33 cellular contexts compared by ENCODE assay signal in genomic region chr1:152252157-152252556, GRCh38. TPM values are rescaled to one million over a fixed set of nuclear protein-coding genes. Genes with fewer than 3 reads are reported as not detected.
DNase-seq lines count a peak whose midpoint lies in the region; TF ChIP-seq lines count a peak whose summit lies in the region.
"Had no signal": no experiment of that assay in that cellular context is flagged by ENCODE, and none has a peak within 500 bp of the region (broad histone marks: within the 10 kb centered on the region; RNA-seq: fewer than 3 reads in every experiment).

No MANE protein-coding gene starts in this region.

- no peaks in the 10 kb centered on the region for H3K4me1 ChIP-seq in BE2C
- H3K4me1 ChIP-seq: adrenal gland, pancreas, Peyer's patch, right atrium auricular region, spleen had no signal

- H3K9me3 Mint-ChIP-seq in endothelial cell (ENCODE audit: unreplicated experiment), result no peaks in the 10 kb centered on the region
- H3K9me3 Mint-ChIP-seq: activated T-cell treated with anti-CD3 and anti-CD28 coated beads, Interleukin-2, amount 50 U/mL, for 24 hours; T-helper 1 cell treated with Interleukin-12 subunit alpha and Interleukin-12 subunit beta and Interleukin-4 antibody, amounts not matched to agents 30 μg/mL and 1 μg/mL, for 36 hours had no signal

- no peaks in the 10 kb centered on the region for H3K36me3 Mint-ChIP-seq in endothelial cell (ENCODE audit: low read depth, unreplicated experiment)
- H3K36me3 Mint-ChIP-seq: stimulated activated memory B cell treated with anti-CD40 and anti-IgM and Interleukin-4, amounts not matched to agents 10 μg/mL and 1 μg/mL and 100 μg/mL, for 72 hours had no signal

- H3K4me3 Mint-ChIP-seq in endothelial cell (ENCODE audit: unreplicated experiment), result no peak overlapping the region
- H3K4me3 Mint-ChIP-seq: activated CD4-positive, alpha-beta T cell treated with anti-CD3 and anti-CD28 coated beads for 36 hours; activated T-cell treated with anti-CD3 and anti-CD28 coated beads, Interleukin-2, amount 50 U/mL, for 24 hours; nephron progenitor cell; stimulated activated memory B cell treated with anti-CD40 and anti-IgM and Interleukin-4, amounts not matched to agents 10 μg/mL and 1 μg/mL and 100 μg/mL, for 72 hours; T-helper 1 cell treated with Interleukin-12 subunit alpha and Interleukin-12 subunit beta and Interleukin-4 antibody, amounts not matched to agents 30 μg/mL and 1 μg/mL, for 36 hours had no signal

- POLR2A ChIA-PET in RWPE1 (lab: Yijun Ruan, JAX; ENCODE audit: low non-redundant PET), result no interaction called here

- no peaks in the 10 kb centered on the region for H3K4me1 Mint-ChIP-seq in endothelial cell (ENCODE audit: unreplicated experiment)
- H3K4me1 Mint-ChIP-seq: activated CD4-positive, alpha-beta T cell treated with anti-CD3 and anti-CD28 coated beads for 36 hours; nephron progenitor cell; stimulated activated memory B cell treated with anti-CD40 and anti-IgM and Interleukin-4, amounts not matched to agents 10 μg/mL and 1 μg/mL and 100 μg/mL, for 72 hours had no signal

- CTCF ChIA-PET in RWPE1 (lab: Yijun Ruan, JAX), result interaction anchor here (0.6 kb wide), 1 partner anchor 206 kb away, joined by 3 read pairs; no protein-coding TSS in a partner anchor

- H3K9me3 ChIP-seq in BE2C, result no peaks in the 10 kb centered on the region
- H3K9me3 ChIP-seq: pancreas, Peyer's patch, right atrium auricular region, suprapubic skin had no signal

- DNase-seq in ELR (ENCODE audit: low read depth) (peak; percentile 17), RWPE1 (ENCODE audit: low spot score) (peak; percentile 37), epithelial cell of esophagus (ENCODE audit: low read depth) (peak; percentile 89), kidney tubule cell (ENCODE audit: low spot score) (peak; percentile 39), endothelial cell (ENCODE audit: low spot score) (no peak), HCEC 1CT (no peak), ecto neural progenitor cell (ENCODE audit: low spot score) (no peak), BE2C (no peak)
- DNase-seq: activated CD4-positive, alpha-beta T cell treated with anti-CD3 and anti-CD28 coated beads for 36 hours; activated naive CD4-positive, alpha-beta T cell; activated T-cell treated with anti-CD3 and anti-CD28 coated beads, Interleukin-2, amount 50 U/mL, for 24 hours; C1 segment of cervical spinal cord; islet precursor cell; mucosa of descending colon; NCI-H1417 treated with DMSO at 0.1 percent for 48 hours; NCI-H2107; nephron progenitor cell; pancreas; Peyer's patch; spleen; stimulated activated CD4-positive, alpha-beta T cell treated with anti-CD3 and anti-CD28 coated beads, Interleukin-2, amount 100 ng/mL, for 48 hours had no signal

- no peaks in the 10 kb centered on the region for H3K36me3 ChIP-seq in BE2C
- H3K36me3 ChIP-seq: adrenal gland, pancreas, Peyer's patch, right atrium auricular region, spleen, suprapubic skin had no signal

- H3K4me3 ChIP-seq in epithelial cell of esophagus (ENCODE audit: low read length) (no peak overlapping the region), BE2C (ENCODE audit: low read depth, low read length) (no peak overlapping the region)
- H3K4me3 ChIP-seq: adrenal gland, mucosa of descending colon, pancreas, Peyer's patch, right atrium auricular region, spleen, suprapubic skin had no signal

- H3K27me3 Mint-ChIP-seq in endothelial cell (ENCODE audit: unreplicated experiment), result peaks cover 4% of the 10 kb centered on the region

- H3K27ac ChIP-seq in RWPE1, result peak overlapping the region; percentile 69; the same call in 1 of the 2 replicates
- H3K27ac ChIP-seq: adrenal gland, pancreas, Peyer's patch, right atrium auricular region, spleen, suprapubic skin had no signal

- no peak overlapping the region for H3K27ac Mint-ChIP-seq in endothelial cell (ENCODE audit: unreplicated experiment)
- H3K27ac Mint-ChIP-seq: activated CD4-positive, alpha-beta T cell treated with anti-CD3 and anti-CD28 coated beads for 36 hours; activated T-cell treated with anti-CD3 and anti-CD28 coated beads, Interleukin-2, amount 50 U/mL, for 24 hours; nephron progenitor cell; stimulated activated memory B cell treated with anti-CD40 and anti-IgM and Interleukin-4, amounts not matched to agents 10 μg/mL and 1 μg/mL and 100 μg/mL, for 72 hours; T-helper 1 cell treated with Interleukin-12 subunit alpha and Interleukin-12 subunit beta and Interleukin-4 antibody, amounts not matched to agents 30 μg/mL and 1 μg/mL, for 36 hours had no signal

- no peak for TF ChIP-seq CTCF in RWPE1 (conservative IDR thresholded peaks at IDR 0.05; ENCODE audit: low read depth)
- TF ChIP-seq CTCF in epithelial cell of esophagus (IDR thresholded peaks at IDR 0.05; ENCODE audit: insufficient read depth, low read depth, low read length, missing control alignments), result no peak
- no peak for TF ChIP-seq CTCF in endothelial cell (IDR thresholded peaks at IDR 0.05; ENCODE audit: unreplicated experiment)
- no peak for TF ChIP-seq CTCF in BE2C (IDR thresholded peaks at IDR 0.05; ENCODE audit: low read depth, low read length)

- H3K27me3 ChIP-seq in BE2C, result no peaks in the 10 kb centered on the region; the same call in 1 of the 2 replicates
- H3K27me3 ChIP-seq: adrenal gland, pancreas, Peyer's patch, right atrium auricular region, spleen, suprapubic skin had no signal

RNA-seq across cellular contexts. Expression of gene HRNR, which starts 28.2 kb away (rescaled TPM):
- total RNA-seq in endothelial cell (ENCODE audit: unreplicated experiment), result not detected
- 0.06 TPM for polyA plus RNA-seq in BE2C (2012; ENCODE audit: insufficient read depth, insufficient read length, low read depth)
- total RNA-seq: activated CD4-positive, alpha-beta T cell treated with anti-CD3 and anti-CD28 coated beads for 36 hours; activated CD8-positive, alpha-beta memory T cell treated with anti-CD3 and anti-CD28 coated beads for 36 hours; adrenal gland; cardiac septum; dermis microvascular lymphatic vessel endothelial cell; epithelial cell of proximal tubule; mucosa of descending colon; NCI-H460; pancreas; Peyer's patch; right atrium auricular region; SK-MEL-5; spleen; suprapubic skin; urinary bladder had no signal
- polyA plus RNA-seq: urinary bladder had no signal

Comparison
In these comparisons a context has a peak if more than half of its experiments do, and no peak if none do; other contexts are left out.
1. DNase-seq: peak in ELR (single experiment), RWPE1 (single experiment), epithelial cell of esophagus (single experiment) and kidney tubule cell (single experiment); none in endothelial cell (single experiment), HCEC 1CT (single experiment), ecto neural progenitor cell (single experiment) and BE2C (single experiment).